In genomic region chr5:72234265-72234700, GRCh38 we compare ENCODE assay signal across 9 cellular contexts.
DNase-seq lines count a peak whose midpoint lies in the region; ATAC-seq, FAIRE-seq and TF ChIP-seq lines count a peak whose summit lies in the region.
"Had no signal": no experiment of that assay in that cellular context is flagged by ENCODE, and none has a peak within 500 bp of the region (broad histone marks: within the 10 kb centered on the region; RNA-seq: fewer than 3 reads in every experiment).

No MANE protein-coding gene starts in this region.

- no peaks in the 10 kb centered on the region for H3K9me2 ChIP-seq in OCI-LY1 (ENCODE audit: low read depth, low read length)

- H3K4me1 ChIP-seq in A549 (peaks cover 16% of the 10 kb centered on the region), OCI-LY1 (ENCODE audit: insufficient read depth, low read length, severe bottlenecking) (peaks cover 72% of the 10 kb centered on the region)

- H3K4me2 ChIP-seq in A549 = peak overlapping the region; percentile 27
- peak overlapping the region; percentile 12; the same call in 1 of the 2 replicates for H3K4me2 ChIP-seq in OCI-LY1 (ENCODE audit: low read length)

- no peak overlapping the region for H2AFZ ChIP-seq in OCI-LY1 (ENCODE audit: low read length)

- H3F3A ChIP-seq in OCI-LY1 (ENCODE audit: insufficient read depth, low read length) = no peaks in the 10 kb centered on the region; the same call in 1 of the 2 replicates

- no peaks in the 10 kb centered on the region for H3K27me3 ChIP-seq in OCI-LY1 (ENCODE audit: insufficient read depth, low read length)

- no peak for TF ChIP-seq EP300 in A549 (IDR thresholded peaks at IDR 0.05)

- TF ChIP-seq POLR2A in A549 (IDR thresholded peaks at IDR 0.05; ENCODE audit: low read length) (no peak), GM18505 (IDR thresholded peaks at IDR 0.05; ENCODE audit: borderline replicate concordance, extremely low read depth, insufficient read depth, insufficient read length) (no peak)

- no peak overlapping the region for H3K4me3 ChIP-seq in A549
- peak overlapping the region; percentile 8 for H3K4me3 ChIP-seq in OCI-LY1 (ENCODE audit: low read depth, low read length, poor library complexity, severe bottlenecking)
- H3K4me3 ChIP-seq: HAP-1 had no signal

- FAIRE-seq in A549 (lab: Jason Lieb, UNC) = no peak

- CTCF ChIA-PET in A549 (lab: Yijun Ruan, JAX) = interaction anchor here (1.2 to 1.5 kb wide), 2 partner anchors 11 to 12 kb away, joined by 3 to 5 read pairs; no protein-coding TSS in a partner anchor

- no peak for TF ChIP-seq CTCF in A549 (IDR thresholded peaks at IDR 0.05)
- no peak for TF ChIP-seq CTCF in OCI-LY1 (IDR thresholded peaks at IDR 0.05; ENCODE audit: low read length)

- peak in 1 of 2 experiments; percentile 30 for DNase-seq in A549 (ENCODE audit: low read depth in 1 of 2, low spot score in 1 of 2)
- DNase-seq in epithelial cell of prostate (ENCODE audit: low read depth, low spot score) = peak; percentile 45
- no peak for DNase-seq in HuH-7.5 (ENCODE audit: low spot score)
- DNase-seq in NCI-H1092 treated with DMSO at 0.1 percent for 48 hours (lab: John Stamatoyannopoulos, UW) = no peak
- DNase-seq in mucosa of gallbladder (ENCODE audit: low spot score) = no peak

- ATAC-seq in A549 (peak; percentile 50 to 70; a peak in 4 of 6 replicates), GM18505 (IDR thresholded peaks at IDR 0.05; ENCODE audit: unreplicated experiment) (peak; percentile 90), HG02870 (IDR thresholded peaks at IDR 0.05; ENCODE audit: unreplicated experiment) (peak; percentile 71)

- H3K27ac ChIP-seq in A549 (peak overlapping the region; percentile 16 to 71; a peak in 4 of 6 replicates), OCI-LY1 (ENCODE audit: low read depth, low read length, poor library complexity, severe bottlenecking) (peak overlapping the region; percentile 96), epithelial cell of prostate (peak overlapping the region; percentile 43)

- peaks cover 71% of the 10 kb centered on the region for H3K36me3 ChIP-seq in OCI-LY1 (ENCODE audit: insufficient read depth, low read length)

- no peaks in the 10 kb centered on the region for H3K79me2 ChIP-seq in OCI-LY1 (ENCODE audit: insufficient read depth, low read length)

- no peak overlapping the region for H3K9ac ChIP-seq in OCI-LY1 (ENCODE audit: low read length)

- TF ChIP-seq RAD21 in A549 (conservative IDR thresholded peaks at IDR 0.05 in 1 of 2, IDR thresholded peaks at IDR 0.05 in 1 of 2) = no peak

- POLR2A ChIA-PET in A549 (lab: Yijun Ruan, JAX) = no interaction called here

- H3K9me3 ChIP-seq in A549 (no peaks in the 10 kb centered on the region), OCI-LY1 (ENCODE audit: low read length) (no peaks in the 10 kb centered on the region)
- H3K9me3 ChIP-seq: HAP-1 had no signal

- no peaks in the 10 kb centered on the region for H4K20me1 ChIP-seq in OCI-LY1 (ENCODE audit: insufficient read depth, low read length)

TF ChIP-seq in A549, 52 proteins besides CTCF, POLR2A, EP300 and RAD21:
- TF ChIP-seq, protein P1, sequence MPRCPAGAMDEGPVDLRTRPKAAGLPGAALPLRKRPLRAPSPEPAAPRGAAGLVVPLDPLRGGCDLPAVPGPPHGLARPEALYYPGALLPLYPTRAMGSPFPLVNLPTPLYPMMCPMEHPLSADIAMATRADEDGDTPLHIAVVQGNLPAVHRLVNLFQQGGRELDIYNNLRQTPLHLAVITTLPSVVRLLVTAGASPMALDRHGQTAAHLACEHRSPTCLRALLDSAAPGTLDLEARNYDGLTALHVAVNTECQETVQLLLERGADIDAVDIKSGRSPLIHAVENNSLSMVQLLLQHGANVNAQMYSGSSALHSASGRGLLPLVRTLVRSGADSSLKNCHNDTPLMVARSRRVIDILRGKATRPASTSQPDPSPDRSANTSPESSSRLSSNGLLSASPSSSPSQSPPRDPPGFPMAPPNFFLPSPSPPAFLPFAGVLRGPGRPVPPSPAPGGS (IDR thresholded peaks at IDR 0.05) = no peak
- TF ChIP-seq FOSL2 (IDR thresholded peaks at IDR 0.05) (no peak), FOSL2 (CRISPR knock-in tag; IDR thresholded peaks at IDR 0.05) (peak; percentile 73), MAFK (IDR thresholded peaks at IDR 0.05; ENCODE audit: partially characterized antibody) (peak; percentile 46)

Comparison
In these comparisons a context has a peak if more than half of its experiments do, and no peak if none do; other contexts are left out.
1. H3K27ac ChIP-seq: peak in every context shown above with its lines; median percentile 96 in OCI-LY1; 44 in A549; 43 in epithelial cell of prostate.